Comparison of ENCODE assay signal across 9 cellular contexts in genomic region chr1:62439652-62440371, GRCh38. TPM values are rescaled to one million over a fixed set of nuclear protein-coding genes. Genes with fewer than 3 reads are reported as not detected.
DNase-seq lines count a peak whose midpoint lies in the region; ATAC-seq and TF ChIP-seq lines count a peak whose summit lies in the region.
"Had no signal": no experiment of that assay in that cellular context is flagged by ENCODE, and none has a peak within 500 bp of the region (broad histone marks: within the 10 kb centered on the region; RNA-seq: fewer than 3 reads in every experiment).

No MANE protein-coding gene starts in this region.

- H3K36me3 ChIP-seq in PC-3 (ENCODE audit: low read depth, low read length) (peaks cover 41% of the 10 kb centered on the region), aorta (ENCODE audit: control insufficient read depth in 1 of 2, insufficient read depth in 2 of 2, low read length in 1 of 2) (no peaks in the 10 kb centered on the region)

- no peaks in the 10 kb centered on the region for H3K9me3 ChIP-seq in PC-3 (ENCODE audit: low read length)
- no peaks in the 10 kb centered on the region for H3K9me3 ChIP-seq in aorta (ENCODE audit: control insufficient read depth, low read length)

- peak overlapping the region; percentile 79 for H3K4me3 ChIP-seq in PC-3 (ENCODE audit: low read length)
- no peak overlapping the region for H3K4me3 ChIP-seq in aorta (ENCODE audit: low read length in 2 of 2)
- H3K4me3 ChIP-seq: cardiac muscle cell had no signal

- H3K27me3 ChIP-seq in PC-3 (ENCODE audit: low read length) = no peaks in the 10 kb centered on the region
- no peaks in the 10 kb centered on the region for H3K27me3 ChIP-seq in aorta (ENCODE audit: control insufficient read depth in 1 of 2, insufficient read depth in 2 of 2, low read length in 1 of 2)
- H3K27me3 ChIP-seq: cardiac muscle cell had no signal

- H3K4me1 ChIP-seq in PC-3 (ENCODE audit: insufficient read depth, low read length) = peaks cover 14% of the 10 kb centered on the region
- no peaks in the 10 kb centered on the region for H3K4me1 ChIP-seq in aorta (ENCODE audit: control insufficient read depth in 1 of 2, insufficient read depth in 2 of 2, low read length in 2 of 2)

- no peak for TF ChIP-seq CTCF in PC-3 (conservative IDR thresholded peaks at IDR 0.05; ENCODE audit: low read depth, low read length)

- no peak overlapping the region for H3K27ac ChIP-seq in PC-3 (ENCODE audit: low read length)
- no peak overlapping the region for H3K27ac ChIP-seq in aorta (ENCODE audit: low read depth in 1 of 2, low read length in 2 of 2)
- H3K27ac ChIP-seq: cardiac muscle cell had no signal

- no peaks in the 10 kb centered on the region for H3K9me2 ChIP-seq in PC-3 (replicated peaks; ENCODE audit: low read length)

- peaks cover 40% of the 10 kb centered on the region for H4K20me1 ChIP-seq in PC-3 (ENCODE audit: low read length)

- H3K79me2 ChIP-seq in PC-3 (ENCODE audit: low read length) = peaks cover 85% of the 10 kb centered on the region

- no peaks in the 10 kb centered on the region for H3F3A ChIP-seq in PC-3 (ENCODE audit: low read length, unreplicated experiment)

- POLR2A ChIA-PET in PC-3 (lab: Charles Lee; ENCODE audit: unreplicated experiment) = interaction anchor here (0.5 kb wide), 1 partner anchor 23 kb away, joined by 4 read pairs; no protein-coding TSS in a partner anchor

- H2AFZ ChIP-seq in PC-3 (ENCODE audit: low read length) = no peak overlapping the region

- peak overlapping the region; percentile 89 for H3K4me2 ChIP-seq in PC-3 (ENCODE audit: low read length)

- no peak for DNase-seq in PC-3
- peak; percentile 13 for DNase-seq in iris pigment epithelial cell (ENCODE audit: low read depth)
- DNase-seq in aorta = no peak
- DNase-seq in SKM-1 (lab: John Stamatoyannopoulos, UW; ENCODE audit: unreplicated experiment) = no peak
- no peak for DNase-seq in DMS 273 treated with DMSO at 0.1 percent for 48 hours (lab: John Stamatoyannopoulos, UW)
- DNase-seq in NCI-H2196 (lab: John Stamatoyannopoulos, UW; ENCODE audit: unreplicated experiment) = no peak

- peak overlapping the region; percentile 98; the same call in 1 of the 2 replicates for H3K9ac ChIP-seq in PC-3 (ENCODE audit: low read length)

- 69 to 71% methylated on average over 4 of the region's 4 CpGs for WGBS in aorta, 2 donors

- CTCF ChIA-PET in PC-3 (lab: Charles Lee) = no interaction called here

- peak; percentile 28 for ATAC-seq in GM18511 (IDR thresholded peaks at IDR 0.05; ENCODE audit: unreplicated experiment)
- ATAC-seq in HG02588 (IDR thresholded peaks at IDR 0.05; ENCODE audit: unreplicated experiment) = peak; percentile 18
- no peak for ATAC-seq in PC-3
- ATAC-seq in aorta (ENCODE audit: low FRiP score) = no peak

- intact Hi-C loops in PC-3 (cut with micrococcal nuclease) (loop anchor here (5.0 kb wide), 2 partner anchors 57 to 307 kb away; no protein-coding TSS in a partner anchor), aorta (cut with DNase I) (no loop called here)

- no TSS peak for BruUV-seq in PC-3 (replicated peaks; lab: Mats Ljungman, UMichigan)

RNA-seq across cellular contexts. Expression of gene USP1, which starts 3.0 kb away (rescaled TPM):
- total RNA-seq in PC-3 (2014; rRNA removed) = 42.6 and 43.8 TPM in 2 replicates
- total RNA-seq in aorta = 10 to 100 TPM; 21.3 to 22.9 TPM
- polyA plus RNA-seq in aorta = 10 to 100 TPM; 13.5 to 14.5 TPM

Comparison
In these comparisons a context has a peak if more than half of its experiments do, and no peak if none do; other contexts are left out.
1. ATAC-seq: peak in GM18511 (single experiment) and HG02588 (single experiment); none in PC-3 (single experiment) and aorta (single experiment).